ENCODE assay signal across 5 cellular contexts in the genomic region with DNA sequence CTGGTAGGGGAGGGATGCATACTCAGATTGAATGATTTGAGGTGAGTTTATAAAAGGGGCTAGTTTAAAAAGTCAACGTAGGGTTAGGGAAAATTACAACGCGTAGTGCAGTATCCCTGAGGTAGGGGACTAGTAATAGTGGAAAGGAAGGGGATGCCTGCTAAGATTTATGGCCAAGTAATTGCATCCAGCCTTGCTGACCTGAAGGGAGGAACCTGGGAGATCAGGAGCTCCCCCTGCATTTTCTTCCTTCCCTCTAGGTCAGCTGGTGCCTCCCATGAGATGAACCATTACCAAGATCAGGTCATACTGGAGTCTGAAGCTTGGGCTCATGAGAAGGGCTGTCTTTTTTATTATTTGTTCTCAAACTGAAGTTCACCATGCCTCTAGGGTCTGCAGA.
"Had no signal": no experiment of that assay in that cellular context is flagged by ENCODE, and none has a peak within 500 bp of the region (broad histone marks: within the 10 kb centered on the region; RNA-seq: fewer than 3 reads in every experiment).

No MANE protein-coding gene starts in this region.

- H3K4me3 Mint-ChIP-seq: IgD-negative memory B cell had no signal

- H3K36me3 Mint-ChIP-seq: IgD-negative memory B cell had no signal

- H3K27me3 Mint-ChIP-seq: IgD-negative memory B cell had no signal

- H3K27ac Mint-ChIP-seq: IgD-negative memory B cell had no signal

- DNase-seq: IMR-90, KBM-7 had no signal

- ATAC-seq: HepG2, K562 had no signal
